ENCODE assay signal across 1 cellular context in the genomic region with DNA sequence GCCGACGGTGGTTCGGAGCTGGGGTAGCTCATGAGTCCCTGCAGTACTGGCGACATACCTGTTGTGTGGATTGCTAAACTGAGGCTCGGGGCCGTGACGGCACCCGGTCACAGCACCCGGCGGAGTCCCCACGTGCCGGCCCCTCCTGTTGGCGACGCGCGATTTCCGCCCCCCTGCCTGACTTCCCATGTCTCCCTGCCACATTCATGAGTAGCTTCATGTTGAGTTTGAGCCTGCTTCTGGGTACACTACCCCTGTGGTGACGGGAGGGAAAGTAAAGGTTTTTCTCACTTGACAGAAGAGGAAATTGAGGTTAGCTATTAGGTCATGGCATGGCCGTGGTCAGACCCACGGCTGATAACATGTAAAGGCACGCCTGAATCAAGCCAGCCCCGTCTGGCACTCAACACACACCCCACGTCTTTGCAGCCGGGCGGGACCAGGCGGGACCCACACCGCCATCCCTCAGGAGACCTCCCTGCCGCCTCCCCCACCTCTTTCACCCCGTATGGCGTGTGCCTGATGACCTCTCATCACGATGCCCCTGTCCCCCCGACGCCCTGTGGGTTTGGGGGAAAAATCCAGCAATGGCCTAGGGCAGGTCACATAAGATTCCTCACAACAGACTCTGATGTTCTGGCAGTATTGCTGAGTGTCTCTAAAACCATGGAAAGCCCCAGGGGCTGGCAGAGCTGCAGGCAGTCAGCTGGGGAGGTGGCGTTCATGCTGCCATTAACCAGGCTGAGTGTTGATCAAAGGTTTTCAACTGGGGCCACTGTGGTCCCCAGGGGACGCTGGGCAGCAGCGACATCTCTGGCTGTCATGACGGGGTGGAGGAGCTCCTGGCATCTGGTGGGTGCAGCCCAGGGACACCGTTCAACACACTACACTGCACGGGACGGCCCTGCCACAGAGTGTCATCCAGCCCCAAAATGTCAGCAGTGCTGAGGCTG.
TF ChIP-seq lines count a peak whose summit lies in the region.

No MANE protein-coding gene starts in this region.

TF ChIP-seq in H1, 55 proteins besides CTCF, POLR2A, EP300 and RAD21 (continued from another document):
- TF ChIP-seq, protein P1, sequence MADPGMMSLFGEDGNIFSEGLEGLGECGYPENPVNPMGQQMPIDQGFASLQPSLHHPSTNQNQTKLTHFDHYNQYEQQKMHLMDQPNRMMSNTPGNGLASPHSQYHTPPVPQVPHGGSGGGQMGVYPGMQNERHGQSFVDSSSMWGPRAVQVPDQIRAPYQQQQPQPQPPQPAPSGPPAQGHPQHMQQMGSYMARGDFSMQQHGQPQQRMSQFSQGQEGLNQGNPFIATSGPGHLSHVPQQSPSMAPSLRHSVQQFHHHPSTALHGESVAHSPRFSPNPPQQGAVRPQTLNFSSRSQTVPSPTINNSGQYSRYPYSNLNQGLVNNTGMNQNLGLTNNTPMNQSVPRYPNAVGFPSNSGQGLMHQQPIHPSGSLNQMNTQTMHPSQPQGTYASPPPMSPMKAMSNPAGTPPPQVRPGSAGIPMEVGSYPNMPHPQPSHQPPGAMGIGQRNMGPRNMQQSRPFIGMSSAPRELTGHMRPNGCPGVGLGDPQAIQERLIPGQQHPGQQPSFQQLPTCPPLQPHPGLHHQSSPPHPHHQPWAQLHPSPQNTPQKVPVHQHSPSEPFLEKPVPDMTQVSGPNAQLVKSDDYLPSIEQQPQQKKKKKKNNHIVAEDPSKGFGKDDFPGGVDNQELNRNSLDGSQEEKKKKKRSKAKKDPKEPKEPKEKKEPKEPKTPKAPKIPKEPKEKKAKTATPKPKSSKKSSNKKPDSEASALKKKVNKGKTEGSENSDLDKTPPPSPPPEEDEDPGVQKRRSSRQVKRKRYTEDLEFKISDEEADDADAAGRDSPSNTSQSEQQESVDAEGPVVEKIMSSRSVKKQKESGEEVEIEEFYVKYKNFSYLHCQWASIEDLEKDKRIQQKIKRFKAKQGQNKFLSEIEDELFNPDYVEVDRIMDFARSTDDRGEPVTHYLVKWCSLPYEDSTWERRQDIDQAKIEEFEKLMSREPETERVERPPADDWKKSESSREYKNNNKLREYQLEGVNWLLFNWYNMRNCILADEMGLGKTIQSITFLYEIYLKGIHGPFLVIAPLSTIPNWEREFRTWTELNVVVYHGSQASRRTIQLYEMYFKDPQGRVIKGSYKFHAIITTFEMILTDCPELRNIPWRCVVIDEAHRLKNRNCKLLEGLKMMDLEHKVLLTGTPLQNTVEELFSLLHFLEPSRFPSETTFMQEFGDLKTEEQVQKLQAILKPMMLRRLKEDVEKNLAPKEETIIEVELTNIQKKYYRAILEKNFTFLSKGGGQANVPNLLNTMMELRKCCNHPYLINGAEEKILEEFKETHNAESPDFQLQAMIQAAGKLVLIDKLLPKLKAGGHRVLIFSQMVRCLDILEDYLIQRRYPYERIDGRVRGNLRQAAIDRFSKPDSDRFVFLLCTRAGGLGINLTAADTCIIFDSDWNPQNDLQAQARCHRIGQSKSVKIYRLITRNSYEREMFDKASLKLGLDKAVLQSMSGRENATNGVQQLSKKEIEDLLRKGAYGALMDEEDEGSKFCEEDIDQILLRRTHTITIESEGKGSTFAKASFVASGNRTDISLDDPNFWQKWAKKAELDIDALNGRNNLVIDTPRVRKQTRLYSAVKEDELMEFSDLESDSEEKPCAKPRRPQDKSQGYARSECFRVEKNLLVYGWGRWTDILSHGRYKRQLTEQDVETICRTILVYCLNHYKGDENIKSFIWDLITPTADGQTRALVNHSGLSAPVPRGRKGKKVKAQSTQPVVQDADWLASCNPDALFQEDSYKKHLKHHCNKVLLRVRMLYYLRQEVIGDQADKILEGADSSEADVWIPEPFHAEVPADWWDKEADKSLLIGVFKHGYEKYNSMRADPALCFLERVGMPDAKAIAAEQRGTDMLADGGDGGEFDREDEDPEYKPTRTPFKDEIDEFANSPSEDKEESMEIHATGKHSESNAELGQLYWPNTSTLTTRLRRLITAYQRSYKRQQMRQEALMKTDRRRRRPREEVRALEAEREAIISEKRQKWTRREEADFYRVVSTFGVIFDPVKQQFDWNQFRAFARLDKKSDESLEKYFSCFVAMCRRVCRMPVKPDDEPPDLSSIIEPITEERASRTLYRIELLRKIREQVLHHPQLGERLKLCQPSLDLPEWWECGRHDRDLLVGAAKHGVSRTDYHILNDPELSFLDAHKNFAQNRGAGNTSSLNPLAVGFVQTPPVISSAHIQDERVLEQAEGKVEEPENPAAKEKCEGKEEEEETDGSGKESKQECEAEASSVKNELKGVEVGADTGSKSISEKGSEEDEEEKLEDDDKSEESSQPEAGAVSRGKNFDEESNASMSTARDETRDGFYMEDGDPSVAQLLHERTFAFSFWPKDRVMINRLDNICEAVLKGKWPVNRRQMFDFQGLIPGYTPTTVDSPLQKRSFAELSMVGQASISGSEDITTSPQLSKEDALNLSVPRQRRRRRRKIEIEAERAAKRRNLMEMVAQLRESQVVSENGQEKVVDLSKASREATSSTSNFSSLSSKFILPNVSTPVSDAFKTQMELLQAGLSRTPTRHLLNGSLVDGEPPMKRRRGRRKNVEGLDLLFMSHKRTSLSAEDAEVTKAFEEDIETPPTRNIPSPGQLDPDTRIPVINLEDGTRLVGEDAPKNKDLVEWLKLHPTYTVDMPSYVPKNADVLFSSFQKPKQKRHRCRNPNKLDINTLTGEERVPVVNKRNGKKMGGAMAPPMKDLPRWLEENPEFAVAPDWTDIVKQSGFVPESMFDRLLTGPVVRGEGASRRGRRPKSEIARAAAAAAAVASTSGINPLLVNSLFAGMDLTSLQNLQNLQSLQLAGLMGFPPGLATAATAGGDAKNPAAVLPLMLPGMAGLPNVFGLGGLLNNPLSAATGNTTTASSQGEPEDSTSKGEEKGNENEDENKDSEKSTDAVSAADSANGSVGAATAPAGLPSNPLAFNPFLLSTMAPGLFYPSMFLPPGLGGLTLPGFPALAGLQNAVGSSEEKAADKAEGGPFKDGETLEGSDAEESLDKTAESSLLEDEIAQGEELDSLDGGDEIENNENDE (IDR thresholded peaks at IDR 0.05; ENCODE audit: insufficient replicate concordance, low read length) = no peak
- no peak for TF ChIP-seq CBX8 (IDR thresholded peaks at IDR 0.05; ENCODE audit: borderline replicate concordance, low read depth, low read length)
- no peak for TF ChIP-seq USF2 (IDR thresholded peaks at IDR 0.05; ENCODE audit: low read length)
- no peak for TF ChIP-seq CHD2 (IDR thresholded peaks at IDR 0.05; ENCODE audit: low read length)
